In the genomic region with DNA sequence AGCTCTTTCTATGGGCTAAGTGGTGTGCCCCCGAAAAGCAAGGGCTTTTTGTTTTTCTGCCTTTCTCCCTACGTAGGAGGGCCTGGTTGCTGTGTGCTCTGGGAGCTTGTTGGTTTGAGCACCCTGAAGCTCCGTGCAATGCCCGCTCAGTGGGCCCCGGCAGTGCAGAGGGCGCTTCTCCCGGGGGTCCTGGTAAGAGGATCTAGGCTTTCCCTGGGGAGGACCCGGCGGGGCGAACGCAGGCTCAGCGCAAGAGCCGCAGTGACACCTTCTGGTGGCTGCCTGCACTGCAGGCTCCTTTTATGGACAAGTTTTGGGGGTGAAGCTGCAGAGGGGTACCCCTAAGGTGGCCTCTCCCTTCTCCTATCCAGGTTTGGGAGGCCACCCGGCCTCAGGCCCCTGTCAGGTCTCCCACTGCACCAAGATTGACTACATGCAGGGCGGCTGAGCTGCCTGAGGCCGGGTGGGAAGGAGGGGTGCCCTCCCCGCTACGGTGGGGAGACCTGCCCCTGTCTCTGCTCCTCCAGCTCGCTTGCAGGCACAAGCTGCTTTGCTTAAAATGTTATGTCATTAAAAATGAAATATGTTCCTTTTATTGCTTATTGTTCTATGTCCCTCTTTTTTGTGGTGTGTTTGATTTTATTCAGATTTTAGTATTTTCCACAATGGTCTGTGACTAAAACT, we compare ENCODE assay signal across 8 cellular contexts.
A peak's percentile ranks its signal among the peaks of the same experiment; 100 is the strongest.
DNase-seq lines count a peak whose midpoint lies in the region; ATAC-seq and TF ChIP-seq lines count a peak whose summit lies in the region.

No MANE protein-coding gene starts in this region.

- H3K36me3 ChIP-seq in A673 (ENCODE audit: insufficient read depth, low read length, poor library complexity, severe bottlenecking): no peaks in the 10 kb centered on the region

- H3K9me3 ChIP-seq in A673 (ENCODE audit: low read depth, low read length, poor library complexity, severe bottlenecking): peaks cover 52% of the 10 kb centered on the region

- CTCF ChIA-PET in A673 (lab: Charles Lee): no interaction called here

- ATAC-seq in GM18498 (IDR thresholded peaks at IDR 0.05; ENCODE audit: unreplicated experiment): no peak
- ATAC-seq in GM18517 (IDR thresholded peaks at IDR 0.05; ENCODE audit: unreplicated experiment): no peak

- no TSS peak for BruUV-seq in A673 (replicated peaks; lab: Mats Ljungman, UMichigan)

- no peaks in the 10 kb centered on the region for H3K27me3 ChIP-seq in A673 (replicated peaks; ENCODE audit: insufficient read depth, low read depth, low read length, poor library complexity)

- intact Hi-C loops in A673 (cut with micrococcal nuclease; ENCODE audit: unreplicated experiment) (no loop called here), posterior vena cava (cut with DNase I) (no loop called here)

- H3K4me1 ChIP-seq in A673 (ENCODE audit: insufficient read depth, low read length, poor library complexity, severe bottlenecking): no peaks in the 10 kb centered on the region

- POLR2A ChIA-PET in A673 (lab: Charles Lee; ENCODE audit: low non-redundant PET): no interaction called here

- H3K27ac ChIP-seq in A673 (ENCODE audit: low read depth, low read length, poor library complexity, severe bottlenecking): no peak overlapping the region

- TF ChIP-seq CTCF in A673 (conservative IDR thresholded peaks at IDR 0.05; ENCODE audit: low read depth, low read length): peak; percentile 42; the same call in 1 of the 2 replicates
- peak; percentile 60 for TF ChIP-seq CTCF in GM12873 (IDR thresholded peaks at IDR 0.05; ENCODE audit: insufficient read depth, low read depth, low read length, missing control alignments)
- TF ChIP-seq CTCF in WI38 (IDR thresholded peaks at IDR 0.05; ENCODE audit: low read depth, low read length): 0 out of 2 replicates have a peak, but pooled peaks have one; percentile 11

- DNase-seq in A673 (ENCODE audit: low spot score) (peak; percentile 1), left kidney (ENCODE audit: low read depth, low spot score) (peak; percentile 62), posterior vena cava (ENCODE audit: low spot score) (no peak), NCI-H1048 (lab: John Stamatoyannopoulos, UW) (no peak)

- H3K4me3 ChIP-seq in A673 (ENCODE audit: low read depth, low read length, poor library complexity, severe bottlenecking): no peak overlapping the region
- no peak overlapping the region for H3K4me3 ChIP-seq in WI38 (ENCODE audit: low read depth, low read length)

Comparison
In these comparisons a context has a peak if more than half of its experiments do, and no peak if none do; other contexts are left out.
1. DNase-seq: peak in A673 (single experiment) and left kidney (single experiment); none in posterior vena cava (single experiment) and NCI-H1048 (single experiment).
2. Peak in every context shown above with its lines, with median percentiles within 50 percentile points of each other: CTCF ChIP-seq.